8 cellular contexts compared by ENCODE assay signal in the genomic region with DNA sequence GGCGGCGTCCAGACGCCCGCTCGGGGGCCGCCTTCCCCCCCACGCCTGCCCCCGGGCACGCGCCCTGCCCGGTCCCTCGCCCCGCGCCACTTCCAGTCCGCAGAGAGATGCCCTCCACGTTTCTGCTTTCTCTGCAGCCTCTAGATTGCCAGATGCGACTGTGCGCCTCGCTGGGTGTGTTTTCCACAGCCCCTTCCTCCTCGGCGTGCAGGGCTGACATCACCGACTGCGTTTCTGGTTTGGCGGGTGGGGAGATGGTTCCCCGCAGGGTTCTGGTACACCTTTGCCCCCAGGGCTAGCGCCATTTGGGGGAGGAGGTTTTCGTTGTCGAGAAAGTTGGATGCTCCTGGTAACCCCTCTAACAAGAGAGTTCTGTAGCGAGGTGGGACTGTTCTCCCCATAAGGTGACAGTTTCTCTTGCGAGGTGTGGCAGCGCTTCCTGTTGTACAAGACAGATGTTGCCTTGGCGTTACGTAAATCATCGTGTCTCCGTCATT. TPM values are rescaled to one million over a fixed set of nuclear protein-coding genes. Genes with fewer than 3 reads are reported as not detected.
A peak's percentile ranks its signal among the peaks of the same experiment; 100 is the strongest.
DNase-seq lines count a peak whose midpoint lies in the region; ATAC-seq and TF ChIP-seq lines count a peak whose summit lies in the region.

No MANE protein-coding gene starts in this region.

- ATAC-seq in HG03354 (IDR thresholded peaks at IDR 0.05; ENCODE audit: poor library complexity, severe bottlenecking, unreplicated experiment) (peak; percentile 24), left cardiac atrium (peak; percentile 1 to 15)

- peak overlapping the region; percentile 97 for H3K4me3 ChIP-seq in AG04449 (ENCODE audit: low read depth, low read length)
- peak overlapping the region; percentile 98 for H3K4me3 ChIP-seq in retinal pigment epithelial cell (ENCODE audit: low read length)

- CTCF ChIA-PET in AG04449 (lab: Yijun Ruan, JAX), result interaction anchor here (0.6 to 7.9 kb wide), 8 partner anchors 10 to 361 kb away, joined by 3 to 107 read pairs (median 30); no protein-coding TSS in a partner anchor

- POLR2A ChIA-PET in AG04449 (lab: Yijun Ruan, JAX), result interaction anchor here (0.5 to 0.6 kb wide), 2 partner anchors 11 to 328 kb away, joined by 3 read pairs; no protein-coding TSS in a partner anchor

- in situ Hi-C loops in GM18951 (cut with MboI; ENCODE audit: low sequenced_read_pairs, unreplicated experiment), result no loop called here

- TF ChIP-seq POLR2A in GM18951 (IDR thresholded peaks at IDR 0.05; ENCODE audit: extremely low read depth, insufficient read depth, insufficient read length), result peak; percentile 10

- intact Hi-C loops in left cardiac atrium (cut with DNase I), result loop anchor here (5.0 to 10.0 kb wide), 3 partner anchors 94 to 356 kb away; no protein-coding TSS in a partner anchor

- DNase-seq in AG04449 (ENCODE audit: low read depth, low spot score) (no peak), SIG-M5 treated with dmso at 0.1 percent for 504 hours (lab: John Stamatoyannopoulos, UW; ENCODE audit: unreplicated experiment) (peak; percentile 59), left cardiac atrium (peak; percentile 52), retinal pigment epithelial cell (ENCODE audit: low read depth) (no peak), NCI-H226 (no peak)
- peak; percentile 62 for DNase-seq in activated naive CD4-positive, alpha-beta T cell treated with anti-CD3 and anti-CD28 coated beads, Interleukin-2, amount 50 U/mL, for 16 hours

- no peak for TF ChIP-seq CTCF in AG04449 (IDR thresholded peaks at IDR 0.05; ENCODE audit: insufficient read depth, low read length, missing control alignments)
- no peak for TF ChIP-seq CTCF in retinal pigment epithelial cell (conservative IDR thresholded peaks at IDR 0.05; ENCODE audit: low read depth, low read length)

RNA-seq across cellular contexts. Expression of a gene that starts 1.5 kb away (rescaled TPM):
- 100 to 1,000 TPM; 428 to 511 TPM for total RNA-seq in left cardiac atrium

Comparison
In these comparisons a context has a peak if more than half of its experiments do, and no peak if none do; other contexts are left out.
1. DNase-seq: peak in SIG-M5 treated with dmso at 0.1 percent for 504 hours (single experiment), activated naive CD4-positive, alpha-beta T cell treated with anti-CD3 and anti-CD28 coated beads, Interleukin-2, amount 50 U/mL, for 16 hours (single experiment) and left cardiac atrium (single experiment); none in AG04449 (single experiment), retinal pigment epithelial cell (single experiment) and NCI-H226 (single experiment).